Comparison of ENCODE assay signal across 14 cellular contexts in the genomic region with DNA sequence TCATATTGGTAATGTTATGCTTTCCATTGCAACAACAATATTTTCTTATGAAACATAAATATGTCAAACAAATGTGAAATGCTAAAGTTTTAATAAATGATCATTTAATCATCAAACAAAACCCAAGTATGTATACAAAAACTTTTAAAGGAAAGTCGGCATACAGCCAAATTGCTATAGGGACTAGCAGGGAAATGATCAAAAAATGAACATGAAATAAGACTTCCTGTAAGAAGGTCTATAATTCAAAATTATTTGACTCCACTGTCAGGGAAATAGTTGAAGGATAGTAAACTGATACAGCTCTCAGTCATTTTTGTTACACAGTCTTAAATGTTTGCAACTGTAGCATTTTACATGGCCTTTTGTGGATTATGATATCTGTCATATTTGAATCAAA.
"Had no signal": no experiment of that assay in that cellular context is flagged by ENCODE, and none has a peak within 500 bp of the region (broad histone marks: within the 10 kb centered on the region; RNA-seq: fewer than 3 reads in every experiment).

No MANE protein-coding gene starts in this region.

- H3K4me3 ChIP-seq: testis had no signal

- H3K9me3 ChIP-seq: stomach, testis had no signal

- H3K27ac ChIP-seq: brain microvascular endothelial cell, testis had no signal

- DNase-seq: activated B cell treated with CpG ODN at 0.5 μM for 24 hours; activated CD4-positive, alpha-beta T cell treated with anti-CD3 and anti-CD28 coated beads, Interleukin-2, amount 10 ng/mL, durations not matched to agents 24 days and 14 days; activated CD8-positive, alpha-beta memory T cell treated with anti-CD3 and anti-CD28 coated beads, Interleukin-2, amount 50 U/mL, for 48 hours; activated gamma-delta T cell; activated T-cell treated with anti-CD3 and anti-CD28 coated beads, Interleukin-2, amount 50 U/mL, for 72 hours; amygdala; brain microvascular endothelial cell; cortex of kidney; effector CD4-positive, alpha-beta T cell; mesenchymal stem cell; stimulated activated CD4-positive, alpha-beta T cell treated with anti-CD3 and anti-CD28 coated beads, Interleukin-2, amount 100 ng/mL, for 24 hours; stomach; testis had no signal

- ATAC-seq: activated T-cell treated with anti-CD3 and anti-CD28 coated beads, Interleukin-2, amount 50 U/mL, for 72 hours had no signal

- H3K36me3 ChIP-seq: brain microvascular endothelial cell had no signal

- FAIRE-seq: keratinocyte had no signal
